In genomic region chr6:16038938-16039337, GRCh38 we compare ENCODE assay signal across 1 cellular context.
A peak's percentile ranks its signal among the peaks of the same experiment; 100 is the strongest.
TF ChIP-seq lines count a peak whose summit lies in the region.

No MANE protein-coding gene starts in this region.

TF ChIP-seq in GM12878, 131 proteins besides CTCF, POLR2A, EP300 and RAD21 (continued from another document):
- TF ChIP-seq, protein P1, sequence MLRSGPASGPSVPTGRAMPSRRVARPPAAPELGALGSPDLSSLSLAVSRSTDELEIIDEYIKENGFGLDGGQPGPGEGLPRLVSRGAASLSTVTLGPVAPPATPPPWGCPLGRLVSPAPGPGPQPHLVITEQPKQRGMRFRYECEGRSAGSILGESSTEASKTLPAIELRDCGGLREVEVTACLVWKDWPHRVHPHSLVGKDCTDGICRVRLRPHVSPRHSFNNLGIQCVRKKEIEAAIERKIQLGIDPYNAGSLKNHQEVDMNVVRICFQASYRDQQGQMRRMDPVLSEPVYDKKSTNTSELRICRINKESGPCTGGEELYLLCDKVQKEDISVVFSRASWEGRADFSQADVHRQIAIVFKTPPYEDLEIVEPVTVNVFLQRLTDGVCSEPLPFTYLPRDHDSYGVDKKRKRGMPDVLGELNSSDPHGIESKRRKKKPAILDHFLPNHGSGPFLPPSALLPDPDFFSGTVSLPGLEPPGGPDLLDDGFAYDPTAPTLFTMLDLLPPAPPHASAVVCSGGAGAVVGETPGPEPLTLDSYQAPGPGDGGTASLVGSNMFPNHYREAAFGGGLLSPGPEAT (IDR thresholded peaks at IDR 0.05; ENCODE audit: low read depth): peak; percentile 53; the same call in 1 of the 2 replicates
- TF ChIP-seq MTA2 (IDR thresholded peaks at IDR 0.05; ENCODE audit: low read depth) (peak; percentile 58), CUX1 (IDR thresholded peaks at IDR 0.05; ENCODE audit: insufficient replicate concordance, low read depth, low read length) (no peak)
TF ChIP-seq in GM12878: peak in this region for 9.
